In the genomic region with DNA sequence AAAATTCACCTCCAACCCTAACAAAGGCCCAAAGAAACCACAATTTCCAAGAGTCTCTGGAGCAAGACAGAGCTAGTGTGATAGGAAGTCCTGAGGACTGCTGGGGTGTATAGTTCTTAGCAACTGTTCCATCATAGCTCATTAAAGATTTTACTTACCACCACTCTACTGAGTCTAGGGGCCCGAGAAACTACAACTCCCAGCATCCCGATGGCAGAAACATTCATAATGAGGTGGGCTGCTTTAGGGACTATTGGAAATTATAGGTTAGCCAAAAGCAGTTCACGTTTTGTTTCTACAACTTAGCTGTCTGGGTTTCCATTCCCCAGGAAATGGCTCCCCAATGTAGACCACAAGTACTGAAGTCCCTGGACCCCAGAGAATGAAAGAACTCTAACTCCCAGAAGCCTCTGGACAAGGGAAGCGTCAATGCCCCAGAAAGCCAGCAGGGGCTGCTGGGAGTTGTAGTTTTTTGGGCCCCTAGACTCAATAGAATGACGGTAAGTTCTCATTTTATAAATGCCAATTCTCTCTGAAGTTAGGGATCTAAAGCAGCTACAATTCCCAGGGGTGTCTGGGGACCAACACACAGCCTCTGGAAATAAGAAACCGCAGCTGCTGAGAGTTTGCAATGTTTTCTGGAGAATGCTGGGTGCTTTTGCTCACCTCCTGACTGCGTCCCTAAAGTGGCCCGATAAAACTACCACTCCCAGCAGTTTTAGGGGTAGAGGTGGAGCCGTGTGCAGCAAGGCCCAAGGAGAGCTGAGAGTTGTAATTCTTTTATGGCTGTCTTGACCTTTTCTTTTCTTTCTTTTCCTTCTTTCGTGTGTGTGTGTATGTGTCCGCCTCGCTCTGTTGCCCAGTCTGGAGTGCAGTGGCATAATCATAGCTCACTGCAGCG, we compare ENCODE assay signal across 8 cellular contexts. TPM values are rescaled to one million over a fixed set of nuclear protein-coding genes. Genes with fewer than 3 reads are reported as not detected.
DNase-seq lines count a peak whose midpoint lies in the region; ATAC-seq, FAIRE-seq and TF ChIP-seq lines count a peak whose summit lies in the region.
"Had no signal": no experiment of that assay in that cellular context is flagged by ENCODE, and none has a peak within 500 bp of the region (broad histone marks: within the 10 kb centered on the region; RNA-seq: fewer than 3 reads in every experiment).

No MANE protein-coding gene starts in this region.

- no peak for FAIRE-seq in HepG2 (lab: Jason Lieb, UNC)

- H3K9ac ChIP-seq in HepG2 (ENCODE audit: insufficient read depth, low read depth, low read length): no peak overlapping the region

- TF ChIP-seq EP300 in HepG2 (IDR thresholded peaks at IDR 0.05; ENCODE audit: low read depth in 2 of 2, low read length in 2 of 2): no peak
- no peak for TF ChIP-seq EP300 in HepG2 (CRISPR knock-in tag; IDR thresholded peaks at IDR 0.05; ENCODE audit: borderline replicate concordance)

- intact Hi-C loops in HepG2 (cut with micrococcal nuclease; ENCODE audit: unreplicated experiment): no loop called here

- peaks cover 8 to 26% of the 10 kb centered on the region in 2 experiments; a peak in 4 of 5 replicates for H3K36me3 ChIP-seq in HepG2 (replicated peaks in 1 of 2; ENCODE audit: control insufficient read depth in 1 of 2, insufficient read depth in 2 of 2, low read length in 2 of 2)

- TF ChIP-seq POLR2A in HepG2 (IDR thresholded peaks at IDR 0.05; ENCODE audit: insufficient read depth in 1 of 2, low read depth in 2 of 2, low read length in 2 of 2): no peak

- no peaks in the 10 kb centered on the region for H3K27me3 ChIP-seq in HepG2 (ENCODE audit: control insufficient read depth in 1 of 2, insufficient read depth in 2 of 2, low read length in 2 of 2)

- no peak for TF ChIP-seq CTCF in HepG2 (CRISPR knock-in tag; IDR thresholded peaks at IDR 0.05)

- H2AFZ ChIP-seq in HepG2 (ENCODE audit: low read length): no peak overlapping the region

- no peak overlapping the region for H3K4me2 ChIP-seq in HepG2 (ENCODE audit: low read depth, low read length)

- no peak overlapping the region for H3K27ac ChIP-seq in HepG2 (ENCODE audit: extremely low read length, insufficient read depth, low read length)

- no peaks in the 10 kb centered on the region for H3K79me2 ChIP-seq in HepG2 (ENCODE audit: insufficient read depth, low read length)

- in situ Hi-C loops in HepG2 (cut with HindIII; ENCODE audit: extremely low pct_ligation_motif_present, low pct_unique_long_range_greater_than_20kb): no loop called here

- ATAC-seq in HepG2: peak; percentile 59

- no peaks in the 10 kb centered on the region for H3K9me3 ChIP-seq in HepG2 (ENCODE audit: low read length)

- H4K20me1 ChIP-seq in HepG2 (ENCODE audit: insufficient read depth, low read length): no peaks in the 10 kb centered on the region

- DNase-seq in EH (ENCODE audit: low read depth) (peak; percentile 42), HepG2 (ENCODE audit: low spot score) (no peak), NCI-H774 (lab: John Stamatoyannopoulos, UW) (no peak), DMS114 treated with DMSO at 0.1 percent for 48 hours (lab: John Stamatoyannopoulos, UW; ENCODE audit: unreplicated experiment) (no peak), NCI-H2029 (lab: John Stamatoyannopoulos, UW) (no peak)
- DNase-seq in Jurkat, Clone E6-1 (ENCODE audit: low read depth, low spot score): peak; percentile 45
- DNase-seq in activated CD4-positive, alpha-beta T cell treated with anti-CD3 and anti-CD28 coated beads, Interleukin-2, amount 50 U/mL, for 1 hour: peak; percentile 32

- no TSS peak for BruUV-seq in HepG2 (replicated peaks; lab: Mats Ljungman, UMichigan)

- H3K4me3 ChIP-seq in Jurkat, Clone E6-1 (ENCODE audit: low read length): no peak overlapping the region
- no peak overlapping the region for H3K4me3 ChIP-seq in HepG2 (replicated peaks in 1 of 3; ENCODE audit: insufficient read depth in 1 of 3, low read depth in 2 of 3, low read length in 3 of 3)

- 94% methylated on average over 13 of the region's 13 CpGs for WGBS in HepG2 (ENCODE audit: low lambda C conversion rate)

- POLR2A ChIA-PET in HepG2 (lab: Yijun Ruan, JAX): interaction anchor here (0.7 to 4.1 kb wide), 5 partner anchors 10 to 238 kb away, joined by 3 to 18 read pairs (median 4); a partner anchor contains a TSS

- TF ChIP-seq RAD21 in HepG2 (CRISPR knock-in tag; IDR thresholded peaks at IDR 0.05): no peak

- H3K4me1 ChIP-seq in HepG2 (ENCODE audit: insufficient read depth, low read length): no peaks in the 10 kb centered on the region

- CTCF ChIA-PET in HepG2 (lab: Yijun Ruan, JAX; ENCODE audit: low intra/inter-chr PET ratio, low total read pairs): no interaction called here

RNA-seq across cellular contexts. Expression of a gene that starts 11.1 kb away (rescaled TPM):
- 719 TPM for polyA plus RNA-seq in Jurkat, Clone E6-1 (2012; ENCODE audit: insufficient read depth, insufficient read length)
- 3,909 and 8,800 TPM in 2 replicates for total RNA-seq in HepG2 (2016; rRNA removed; fragmentation: Illumina TruSeq; extraction: Trizol)
- total RNA-seq in HepG2 (2016; cell fraction: cytosol; rRNA removed; fragmentation: Illumina TruSeq; extraction: Trizol; ENCODE audit: low read depth): 89,971 and 90,879 TPM in 2 replicates
- total RNA-seq in HepG2 (2016; cell fraction: insoluble cytoplasmic fraction; rRNA removed; fragmentation: Illumina TruSeq; extraction: Trizol): 3,851 and 8,859 TPM in 2 replicates
- total RNA-seq in HepG2 (2016; cell fraction: membrane; rRNA removed; fragmentation: Illumina TruSeq; extraction: Trizol): 51,578 and 56,338 TPM in 2 replicates
- 2,617 and 3,067 TPM in 2 replicates for total RNA-seq in HepG2 (2016; cell fraction: nucleus; rRNA removed; fragmentation: Illumina TruSeq; extraction: Trizol)
- polyA plus RNA-seq in HepG2 (2011; rRNA removed): 2,513 and 2,721 TPM in 2 replicates
- 2,416 and 4,778 TPM in 2 replicates for polyA plus RNA-seq in HepG2 (2011; cell fraction: cytosol; rRNA removed)
- polyA plus RNA-seq in HepG2 (2011; cell fraction: nucleus; rRNA removed): 1,286 and 1,341 TPM in 2 replicates
- 3,171 and 4,080 TPM in 2 replicates for polyA plus RNA-seq in HepG2 (2012)
- 183,517 and 194,436 TPM in 2 replicates for polyA plus RNA-seq in HepG2 (2016; cell fraction: cytosol; fragmentation: Illumina TruSeq; extraction: Trizol; ENCODE audit: low read depth)
- polyA plus RNA-seq in HepG2 (2016; cell fraction: insoluble cytoplasmic fraction; fragmentation: Illumina TruSeq; extraction: Trizol; ENCODE audit: low read depth): 7,307 and 7,404 TPM in 2 replicates
- 88,210 and 91,472 TPM in 2 replicates for polyA plus RNA-seq in HepG2 (2016; cell fraction: membrane; fragmentation: Illumina TruSeq; extraction: Trizol; ENCODE audit: low read depth)
- 7,073 and 8,244 TPM in 2 replicates for polyA plus RNA-seq in HepG2 (2016; cell fraction: nucleus; fragmentation: Illumina TruSeq; extraction: Trizol; ENCODE audit: insufficient read depth, low read depth)
- 1,399 and 2,171 TPM in 2 replicates for polyA minus RNA-seq in HepG2 (2011; rRNA and poly(A)+ RNA removed; ENCODE audit: low replicate concordance)
- polyA minus RNA-seq in HepG2 (2011; cell fraction: cytosol; rRNA and poly(A)+ RNA removed): 634 and 932 TPM in 2 replicates
- polyA minus RNA-seq in HepG2 (2011; cell fraction: nucleus; rRNA and poly(A)+ RNA removed): 209 and 221 TPM in 2 replicates

RNA-seq across cellular contexts. Expression of a gene that starts 16.9 kb away (rescaled TPM):
- polyA plus RNA-seq in Jurkat, Clone E6-1 (2012; ENCODE audit: insufficient read depth, insufficient read length): 41.6 TPM
- total RNA-seq in HepG2 (2016; rRNA removed; fragmentation: Illumina TruSeq; extraction: Trizol): 16.4 and 18.4 TPM in 2 replicates
- total RNA-seq in HepG2 (2016; cell fraction: cytosol; rRNA removed; fragmentation: Illumina TruSeq; extraction: Trizol; ENCODE audit: low read depth): 5.2 and 5.3 TPM in 2 replicates
- 13.3 and 20.4 TPM in 2 replicates for total RNA-seq in HepG2 (2016; cell fraction: insoluble cytoplasmic fraction; rRNA removed; fragmentation: Illumina TruSeq; extraction: Trizol)
- 4.9 and 5.1 TPM in 2 replicates for total RNA-seq in HepG2 (2016; cell fraction: membrane; rRNA removed; fragmentation: Illumina TruSeq; extraction: Trizol)
- total RNA-seq in HepG2 (2016; cell fraction: nucleus; rRNA removed; fragmentation: Illumina TruSeq; extraction: Trizol): 17.7 and 22.5 TPM in 2 replicates
- 34.3 and 42.1 TPM in 2 replicates for polyA plus RNA-seq in HepG2 (2011; rRNA removed)
- polyA plus RNA-seq in HepG2 (2011; cell fraction: cytosol; rRNA removed): 15.4 and 24.0 TPM in 2 replicates
- polyA plus RNA-seq in HepG2 (2011; cell fraction: nucleus; rRNA removed): 43.8 and 62.9 TPM in 2 replicates
- polyA plus RNA-seq in HepG2 (2012): 10.2 and 20.0 TPM in 2 replicates
- 1.1 and 1.4 TPM in 2 replicates for polyA plus RNA-seq in HepG2 (2016; cell fraction: cytosol; fragmentation: Illumina TruSeq; extraction: Trizol; ENCODE audit: low read depth)
- 10.8 and 15.0 TPM in 2 replicates for polyA plus RNA-seq in HepG2 (2016; cell fraction: insoluble cytoplasmic fraction; fragmentation: Illumina TruSeq; extraction: Trizol; ENCODE audit: low read depth)
- 2.9 and 3.5 TPM in 2 replicates for polyA plus RNA-seq in HepG2 (2016; cell fraction: membrane; fragmentation: Illumina TruSeq; extraction: Trizol; ENCODE audit: low read depth)
- polyA plus RNA-seq in HepG2 (2016; cell fraction: nucleus; fragmentation: Illumina TruSeq; extraction: Trizol; ENCODE audit: insufficient read depth, low read depth): 28.6 and 30.1 TPM in 2 replicates
- polyA minus RNA-seq in HepG2 (2011; rRNA and poly(A)+ RNA removed; ENCODE audit: low replicate concordance): 85.1 and 134 TPM in 2 replicates
- 22.2 and 28.2 TPM in 2 replicates for polyA minus RNA-seq in HepG2 (2011; cell fraction: cytosol; rRNA and poly(A)+ RNA removed)
- 26.5 and 44.0 TPM in 2 replicates for polyA minus RNA-seq in HepG2 (2011; cell fraction: nucleus; rRNA and poly(A)+ RNA removed)

RNA-seq across cellular contexts. Expression of a gene that starts 17.5 kb away (rescaled TPM):
- 362 TPM for polyA plus RNA-seq in Jurkat, Clone E6-1 (2012; ENCODE audit: insufficient read depth, insufficient read length)
- total RNA-seq in HepG2 (2016; rRNA removed; fragmentation: Illumina TruSeq; extraction: Trizol): 108 and 122 TPM in 2 replicates
- 42.8 and 44.4 TPM in 2 replicates for total RNA-seq in HepG2 (2016; cell fraction: cytosol; rRNA removed; fragmentation: Illumina TruSeq; extraction: Trizol; ENCODE audit: low read depth)
- total RNA-seq in HepG2 (2016; cell fraction: insoluble cytoplasmic fraction; rRNA removed; fragmentation: Illumina TruSeq; extraction: Trizol): 98.2 and 127 TPM in 2 replicates
- 53.1 and 56.0 TPM in 2 replicates for total RNA-seq in HepG2 (2016; cell fraction: membrane; rRNA removed; fragmentation: Illumina TruSeq; extraction: Trizol)
- total RNA-seq in HepG2 (2016; cell fraction: nucleus; rRNA removed; fragmentation: Illumina TruSeq; extraction: Trizol): 57.1 and 62.8 TPM in 2 replicates
- polyA plus RNA-seq in HepG2 (2011; rRNA removed): 109 and 120 TPM in 2 replicates
- polyA plus RNA-seq in HepG2 (2011; cell fraction: cytosol; rRNA removed): 120 and 188 TPM in 2 replicates
- polyA plus RNA-seq in HepG2 (2011; cell fraction: nucleus; rRNA removed): 169 and 241 TPM in 2 replicates
- 71.6 and 76.0 TPM in 2 replicates for polyA plus RNA-seq in HepG2 (2012)
- polyA plus RNA-seq in HepG2 (2016; cell fraction: cytosol; fragmentation: Illumina TruSeq; extraction: Trizol; ENCODE audit: low read depth): 38.1 and 42.9 TPM in 2 replicates
- polyA plus RNA-seq in HepG2 (2016; cell fraction: insoluble cytoplasmic fraction; fragmentation: Illumina TruSeq; extraction: Trizol; ENCODE audit: low read depth): 87.8 and 103 TPM in 2 replicates
- 44.0 and 49.8 TPM in 2 replicates for polyA plus RNA-seq in HepG2 (2016; cell fraction: membrane; fragmentation: Illumina TruSeq; extraction: Trizol; ENCODE audit: low read depth)
- 101 and 102 TPM in 2 replicates for polyA plus RNA-seq in HepG2 (2016; cell fraction: nucleus; fragmentation: Illumina TruSeq; extraction: Trizol; ENCODE audit: insufficient read depth, low read depth)
- polyA minus RNA-seq in HepG2 (2011; rRNA and poly(A)+ RNA removed; ENCODE audit: low replicate concordance): 203 and 355 TPM in 2 replicates
- 65.7 and 86.3 TPM in 2 replicates for polyA minus RNA-seq in HepG2 (2011; cell fraction: cytosol; rRNA and poly(A)+ RNA removed)
- 47.3 and 59.2 TPM in 2 replicates for polyA minus RNA-seq in HepG2 (2011; cell fraction: nucleus; rRNA and poly(A)+ RNA removed)

RNA-seq across cellular contexts. Expression of a gene that starts 21.5 kb away (rescaled TPM):
- 109 TPM for polyA plus RNA-seq in Jurkat, Clone E6-1 (2012; ENCODE audit: insufficient read depth, insufficient read length)
- total RNA-seq in HepG2 (2016; rRNA removed; fragmentation: Illumina TruSeq; extraction: Trizol): 167 and 176 TPM in 2 replicates
- total RNA-seq in HepG2 (2016; cell fraction: cytosol; rRNA removed; fragmentation: Illumina TruSeq; extraction: Trizol; ENCODE audit: low read depth): 230 and 246 TPM in 2 replicates
- 165 and 193 TPM in 2 replicates for total RNA-seq in HepG2 (2016; cell fraction: insoluble cytoplasmic fraction; rRNA removed; fragmentation: Illumina TruSeq; extraction: Trizol)
- 237 and 254 TPM in 2 replicates for total RNA-seq in HepG2 (2016; cell fraction: membrane; rRNA removed; fragmentation: Illumina TruSeq; extraction: Trizol)
- total RNA-seq in HepG2 (2016; cell fraction: nucleus; rRNA removed; fragmentation: Illumina TruSeq; extraction: Trizol): 96.5 and 102 TPM in 2 replicates
- polyA plus RNA-seq in HepG2 (2011; rRNA removed): 139 and 164 TPM in 2 replicates
- polyA plus RNA-seq in HepG2 (2011; cell fraction: cytosol; rRNA removed): 118 and 159 TPM in 2 replicates
- 330 and 345 TPM in 2 replicates for polyA plus RNA-seq in HepG2 (2011; cell fraction: nucleus; rRNA removed)
- 158 and 165 TPM in 2 replicates for polyA plus RNA-seq in HepG2 (2012)
- polyA plus RNA-seq in HepG2 (2016; cell fraction: cytosol; fragmentation: Illumina TruSeq; extraction: Trizol; ENCODE audit: low read depth): 324 and 380 TPM in 2 replicates
- 326 and 339 TPM in 2 replicates for polyA plus RNA-seq in HepG2 (2016; cell fraction: insoluble cytoplasmic fraction; fragmentation: Illumina TruSeq; extraction: Trizol; ENCODE audit: low read depth)
- polyA plus RNA-seq in HepG2 (2016; cell fraction: membrane; fragmentation: Illumina TruSeq; extraction: Trizol; ENCODE audit: low read depth): 331 and 356 TPM in 2 replicates
- 298 and 326 TPM in 2 replicates for polyA plus RNA-seq in HepG2 (2016; cell fraction: nucleus; fragmentation: Illumina TruSeq; extraction: Trizol; ENCODE audit: insufficient read depth, low read depth)
- polyA minus RNA-seq in HepG2 (2011; rRNA and poly(A)+ RNA removed; ENCODE audit: low replicate concordance): 81.2 and 143 TPM in 2 replicates
- 66.1 and 82.4 TPM in 2 replicates for polyA minus RNA-seq in HepG2 (2011; cell fraction: cytosol; rRNA and poly(A)+ RNA removed)
- 85.3 and 90.1 TPM in 2 replicates for polyA minus RNA-seq in HepG2 (2011; cell fraction: nucleus; rRNA and poly(A)+ RNA removed)

RNA-seq across cellular contexts. Expression of a gene that starts 40.7 kb away (rescaled TPM):
- polyA plus RNA-seq in Jurkat, Clone E6-1 (2012; ENCODE audit: insufficient read depth, insufficient read length): not detected
- not detected in 2 replicates for total RNA-seq in HepG2 (2016; rRNA removed; fragmentation: Illumina TruSeq; extraction: Trizol)
- total RNA-seq in HepG2 (2016; cell fraction: cytosol; rRNA removed; fragmentation: Illumina TruSeq; extraction: Trizol; ENCODE audit: low read depth): not detected in 2 replicates
- not detected in 2 replicates for total RNA-seq in HepG2 (2016; cell fraction: insoluble cytoplasmic fraction; rRNA removed; fragmentation: Illumina TruSeq; extraction: Trizol)
- total RNA-seq in HepG2 (2016; cell fraction: membrane; rRNA removed; fragmentation: Illumina TruSeq; extraction: Trizol): not detected in 2 replicates
- not detected in 2 replicates for total RNA-seq in HepG2 (2016; cell fraction: nucleus; rRNA removed; fragmentation: Illumina TruSeq; extraction: Trizol)
- polyA plus RNA-seq in HepG2 (2011; rRNA removed): 0.82 TPM in 1 of 2 replicates, not detected in the other
- polyA plus RNA-seq in HepG2 (2011; cell fraction: cytosol; rRNA removed): 0.26 and 0.31 TPM in 2 replicates
- 14.9 and 17.4 TPM in 2 replicates for polyA plus RNA-seq in HepG2 (2011; cell fraction: nucleus; rRNA removed)
- 0.75 and 0.87 TPM in 2 replicates for polyA plus RNA-seq in HepG2 (2012)
- not detected in 2 replicates for polyA plus RNA-seq in HepG2 (2016; cell fraction: cytosol; fragmentation: Illumina TruSeq; extraction: Trizol; ENCODE audit: low read depth)
- not detected in 2 replicates for polyA plus RNA-seq in HepG2 (2016; cell fraction: insoluble cytoplasmic fraction; fragmentation: Illumina TruSeq; extraction: Trizol; ENCODE audit: low read depth)
- not detected in 2 replicates for polyA plus RNA-seq in HepG2 (2016; cell fraction: membrane; fragmentation: Illumina TruSeq; extraction: Trizol; ENCODE audit: low read depth)
- polyA plus RNA-seq in HepG2 (2016; cell fraction: nucleus; fragmentation: Illumina TruSeq; extraction: Trizol; ENCODE audit: insufficient read depth, low read depth): 1.2 TPM in 1 of 2 replicates, not detected in the other
- not detected in 2 replicates for polyA minus RNA-seq in HepG2 (2011; rRNA and poly(A)+ RNA removed; ENCODE audit: low replicate concordance)
- polyA minus RNA-seq in HepG2 (2011; cell fraction: cytosol; rRNA and poly(A)+ RNA removed): not detected in 2 replicates
- polyA minus RNA-seq in HepG2 (2011; cell fraction: nucleus; rRNA and poly(A)+ RNA removed): not detected in 2 replicates
- total RNA-seq: T-helper 2 cell treated with Interferon-gamma antibody and Interleukin-4, amounts not matched to agents 100 ng/mL and 5 ng/mL, for 36 hours had no signal

Comparison
In these comparisons a context has a peak if more than half of its experiments do, and no peak if none do; other contexts are left out.
1. DNase-seq: peak in EH (single experiment), Jurkat, Clone E6-1 (single experiment) and activated CD4-positive, alpha-beta T cell treated with anti-CD3 and anti-CD28 coated beads, Interleukin-2, amount 50 U/mL, for 1 hour (single experiment); none in HepG2 (single experiment), NCI-H774 (single experiment), DMS114 treated with DMSO at 0.1 percent for 48 hours (single experiment) and NCI-H2029 (single experiment).